In the genomic region with DNA sequence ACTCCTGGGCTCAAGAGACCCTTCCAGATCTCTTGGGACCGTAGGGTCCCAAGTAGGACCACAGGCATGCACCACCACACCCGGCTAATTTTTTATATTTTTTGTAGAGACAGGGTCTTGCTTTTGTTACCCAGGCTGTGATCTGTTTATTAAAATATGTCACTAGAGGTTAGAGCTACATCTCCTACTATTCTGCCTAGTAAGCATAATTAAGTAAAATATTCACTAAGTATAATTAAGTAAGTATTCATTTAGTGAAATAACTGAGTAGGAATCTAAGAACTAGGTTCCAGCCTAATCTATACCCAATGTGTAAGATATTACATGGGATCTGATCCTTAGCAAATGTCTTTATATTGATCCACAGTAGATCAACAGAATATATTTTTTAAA, we compare ENCODE assay signal across 1 cellular context.
A peak's percentile ranks its signal among the peaks of the same experiment; 100 is the strongest.
TF ChIP-seq lines count a peak whose summit lies in the region.

No MANE protein-coding gene starts in this region.

TF ChIP-seq in IMR-90, 13 proteins besides CTCF, POLR2A, EP300 and RAD21:
- TF ChIP-seq MAFK (IDR thresholded peaks at IDR 0.05; ENCODE audit: low read depth, low read length) = peak; percentile 86
- TF ChIP-seq FOS (IDR thresholded peaks at IDR 0.05; ENCODE audit: low read depth, low read length) = no peak
